Comparison of ENCODE assay signal across 8 cellular contexts in genomic region chr4:127782275-127783025, GRCh38. TPM values are rescaled to one million over a fixed set of nuclear protein-coding genes. Genes with fewer than 3 reads are reported as not detected.
DNase-seq lines count a peak whose midpoint lies in the region; ATAC-seq and TF ChIP-seq lines count a peak whose summit lies in the region.

Gene HSPA4L (plus strand): TSS chr4:127782322. CDS start chr4:127782551, 229 bp downstream.

- TF ChIP-seq CTCF in NB4 (IDR thresholded peaks at IDR 0.05; ENCODE audit: low read depth, low read length) (no peak), cardiac fibroblast (IDR thresholded peaks at IDR 0.05; ENCODE audit: low read depth, low read length) (peak; percentile 14), spleen (IDR thresholded peaks at IDR 0.05 in 8 of 11, conservative IDR thresholded peaks at IDR 0.05 in 3 of 11) (peak in 5 of 11 experiments; percentile 26 to 40 (median 28))

- no peaks in the 10 kb centered on the region for H3K9me3 ChIP-seq in spleen

- DNase-seq in NOMO-1 (lab: John Stamatoyannopoulos, UW; ENCODE audit: unreplicated experiment in 2 of 2) (peak; percentile 28 to 64), NOMO-1 treated with dmso at 0.1 percent for 144 hours (lab: John Stamatoyannopoulos, UW; ENCODE audit: unreplicated experiment) (no peak), NB4 (ENCODE audit: low read depth) (peak; percentile 85), T1000 (lab: John Stamatoyannopoulos, UW) (peak; percentile 61), cardiac fibroblast (ENCODE audit: low read depth in 2 of 2) (peak; percentile 19 to 62), islet precursor cell (peak; percentile 60), spleen (peak; percentile 82)

- H3K36me3 ChIP-seq in spleen = no peaks in the 10 kb centered on the region

- ATAC-seq in HG02623 (IDR thresholded peaks at IDR 0.05; ENCODE audit: unreplicated experiment) = peak; percentile 26

- peak; percentile 78 for TF ChIP-seq POLR2A in NB4 (IDR thresholded peaks at IDR 0.05; ENCODE audit: extremely low read depth, insufficient read length)
- TF ChIP-seq POLR2A in spleen (IDR thresholded peaks at IDR 0.05) = peak in 1 of 3 donors; percentile 31

- peaks cover 4 to 31% (median 23%) of the 10 kb centered on the region in 6 donors for H3K4me1 ChIP-seq in spleen

- WGBS in spleen, 5 donors = 0 to 1% (median 0%) methylated on average over 51 to 63 of the region's 63 CpGs

- peak within 1 kb of the TSS in 7 of 8 donors; percentile 60 to 79 (median 72) for H3K27ac ChIP-seq in spleen

- peaks cover 0 to 61% (median 15%) of the 10 kb centered on the region in 7 donors for H3K27me3 ChIP-seq in spleen (replicated peaks in 1 of 7)

- intact Hi-C loops in spleen (cut with DNase I; ENCODE audit: low total_unique reads) = no loop called here

- H3K4me3 ChIP-seq in NB4 (ENCODE audit: low read depth, low read length) = peak within 1 kb of the TSS; percentile 91
- peak within 1 kb of the TSS; percentile 77 to 79 for H3K4me3 ChIP-seq in cardiac fibroblast (replicated peaks in 1 of 2; ENCODE audit: low read depth in 2 of 2, low read length in 2 of 2)
- H3K4me3 ChIP-seq in spleen = peak within 1 kb of the TSS; percentile 39 to 77 (median 56)

RNA-seq across cellular contexts. Expression of gene HSPA4L, which starts in this region (rescaled TPM):
- total RNA-seq in spleen = 1 to 10 TPM in 6 of 7 donors, under 1 TPM in 1; 0.83 to 4.1 (median 3.5) TPM
- under 1 TPM; 0.13 to 0.51 (median 0.24) TPM for polyA plus RNA-seq in spleen
